Comparison of ENCODE assay signal across 8 cellular contexts in the genomic region with DNA sequence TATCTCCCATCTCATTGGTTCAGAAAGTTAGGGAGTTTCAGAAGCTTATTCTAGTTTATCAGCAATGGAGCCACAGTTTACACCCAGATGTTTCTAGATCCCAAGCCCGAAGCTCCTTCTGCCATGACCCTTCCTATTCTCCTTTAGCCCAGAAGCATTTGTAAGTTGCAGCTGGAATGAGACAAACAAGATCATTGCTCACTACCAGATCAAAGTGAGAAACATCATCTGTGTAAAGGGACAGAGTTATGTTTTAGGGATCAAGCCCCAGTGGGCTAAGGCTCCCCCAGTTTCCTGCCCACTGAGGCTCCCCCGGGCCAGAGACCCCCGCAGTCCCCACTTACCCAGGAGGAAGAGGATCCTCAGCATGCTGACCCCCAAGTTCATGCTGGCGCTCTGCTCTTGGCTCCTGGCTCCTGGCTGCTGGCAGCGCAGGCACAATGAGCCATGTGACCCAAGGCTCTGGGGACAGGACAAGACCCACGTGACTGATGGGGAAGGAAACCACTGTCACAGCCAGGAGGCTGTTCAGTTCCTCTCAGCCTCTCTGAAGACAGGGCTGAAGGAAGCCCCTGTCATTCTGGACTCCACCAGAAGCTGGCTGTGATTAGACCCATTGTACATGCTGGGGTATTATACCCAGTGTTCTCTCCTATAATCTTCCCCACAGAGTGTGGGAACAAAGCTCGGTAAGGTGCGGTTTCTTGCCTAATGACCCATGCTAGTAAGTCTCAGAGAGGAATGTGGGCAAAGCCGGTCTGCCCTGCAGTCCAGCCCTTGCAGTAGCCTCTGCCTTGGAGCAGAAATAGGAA. TPM values are rescaled to one million over a fixed set of nuclear protein-coding genes. Genes with fewer than 3 reads are reported as not detected.
DNase-seq lines count a peak whose midpoint lies in the region; ATAC-seq lines count a peak whose summit lies in the region.

TMEM273 (minus strand) TSS at position 442 of the 812 bp plus-strand sequence; CDS start at position 387, 55 bp downstream.

- H3K9me3 Mint-ChIP-seq in activated CD8-positive, alpha-beta memory T cell treated with anti-CD3 and anti-CD28 coated beads, Interleukin-2, amount 10 ng/mL, durations not matched to agents 7 days and 5 days (ENCODE audit: low read depth), result no peaks in the 10 kb centered on the region
- H3K9me3 Mint-ChIP-seq in immature natural killer cell, result peaks cover 0 to 2% (median 0%) of the 10 kb centered on the region in 6 donors
- no peaks in the 10 kb centered on the region for H3K9me3 Mint-ChIP-seq in stimulated activated naive CD8-positive, alpha-beta T cell treated with anti-CD3 and anti-CD28 coated beads, Interleukin-15, Interleukin-2, amounts not matched to agents 100 ng/mL and 50 ng/mL, for 24 hours

- ATAC-seq in GM19463 (IDR thresholded peaks at IDR 0.05; ENCODE audit: unreplicated experiment), result peak; percentile 80
- ATAC-seq in HG03565 (IDR thresholded peaks at IDR 0.05; ENCODE audit: unreplicated experiment), result peak; percentile 68
- peak; percentile 65 for ATAC-seq in activated CD8-positive, alpha-beta memory T cell treated with anti-CD3 and anti-CD28 coated beads, Interleukin-2, amount 10 ng/mL, durations not matched to agents 7 days and 5 days

- no peaks in the 10 kb centered on the region for H3K27me3 Mint-ChIP-seq in activated CD8-positive, alpha-beta memory T cell treated with anti-CD3 and anti-CD28 coated beads, Interleukin-2, amount 10 ng/mL, durations not matched to agents 7 days and 5 days
- H3K27me3 Mint-ChIP-seq in immature natural killer cell (ENCODE audit: low read depth in 3 of 3), result peaks cover 4 to 6% (median 4%) of the 10 kb centered on the region in 3 donors
- peaks cover 29% of the 10 kb centered on the region for H3K27me3 Mint-ChIP-seq in stimulated activated naive CD8-positive, alpha-beta T cell treated with anti-CD3 and anti-CD28 coated beads, Interleukin-15, Interleukin-2, amounts not matched to agents 100 ng/mL and 50 ng/mL, for 24 hours

- CTCF ChIA-PET in activated CD8-positive, alpha-beta memory T cell treated with anti-CD3 and anti-CD28 coated beads, Interleukin-2, amount 10 ng/mL, durations not matched to agents 7 days and 5 days (lab: Charles Lee), result interaction anchor here (1.0 to 2.0 kb wide), 3 partner anchors 10 to 532 kb away, joined by 3 to 5 read pairs (median 4); no protein-coding TSS in a partner anchor

- peak; percentile 16 for DNase-seq in G401 (ENCODE audit: low spot score)
- DNase-seq in activated CD8-positive, alpha-beta memory T cell treated with anti-CD3 and anti-CD28 coated beads, Interleukin-2, amount 10 ng/mL, durations not matched to agents 7 days and 5 days, result peak; percentile 81
- DNase-seq in immature natural killer cell, result peak; percentile 31 to 55 (median 49)
- DNase-seq in amniotic stem cell (lab: John Stamatoyannopoulos, UW), result no peak
- DNase-seq in LoVo (ENCODE audit: low spot score), result no peak

- peak within 1 kb of the TSS; percentile 80 for H3K27ac Mint-ChIP-seq in activated CD8-positive, alpha-beta memory T cell treated with anti-CD3 and anti-CD28 coated beads, Interleukin-2, amount 10 ng/mL, durations not matched to agents 7 days and 5 days
- peak within 1 kb of the TSS; percentile 77 to 98 (median 89) for H3K27ac Mint-ChIP-seq in immature natural killer cell
- H3K27ac Mint-ChIP-seq in stimulated activated naive CD8-positive, alpha-beta T cell treated with anti-CD3 and anti-CD28 coated beads, Interleukin-15, Interleukin-2, amounts not matched to agents 100 ng/mL and 50 ng/mL, for 24 hours, result peak within 1 kb of the TSS; percentile 27

- peaks cover 9% of the 10 kb centered on the region for H3K36me3 Mint-ChIP-seq in activated CD8-positive, alpha-beta memory T cell treated with anti-CD3 and anti-CD28 coated beads, Interleukin-2, amount 10 ng/mL, durations not matched to agents 7 days and 5 days
- no peaks in the 10 kb centered on the region for H3K36me3 Mint-ChIP-seq in immature natural killer cell
- H3K36me3 Mint-ChIP-seq in stimulated activated naive CD8-positive, alpha-beta T cell treated with anti-CD3 and anti-CD28 coated beads, Interleukin-15, Interleukin-2, amounts not matched to agents 100 ng/mL and 50 ng/mL, for 24 hours (ENCODE audit: low read depth), result no peaks in the 10 kb centered on the region

- in situ Hi-C loops in G401 (cut with HindIII; ENCODE audit: low sequenced_read_pairs), result no loop called here

- peaks cover 77% of the 10 kb centered on the region for H3K4me1 Mint-ChIP-seq in activated CD8-positive, alpha-beta memory T cell treated with anti-CD3 and anti-CD28 coated beads, Interleukin-2, amount 10 ng/mL, durations not matched to agents 7 days and 5 days
- H3K4me1 Mint-ChIP-seq in immature natural killer cell, result peaks cover 80 to 83% of the 10 kb centered on the region in 2 donors
- H3K4me1 Mint-ChIP-seq in stimulated activated naive CD8-positive, alpha-beta T cell treated with anti-CD3 and anti-CD28 coated beads, Interleukin-15, Interleukin-2, amounts not matched to agents 100 ng/mL and 50 ng/mL, for 24 hours (ENCODE audit: low read depth), result peaks cover 54% of the 10 kb centered on the region

- H3K4me3 Mint-ChIP-seq in activated CD8-positive, alpha-beta memory T cell treated with anti-CD3 and anti-CD28 coated beads, Interleukin-2, amount 10 ng/mL, durations not matched to agents 7 days and 5 days, result peak within 1 kb of the TSS; percentile 78
- peak within 1 kb of the TSS; percentile 68 to 93 (median 85) for H3K4me3 Mint-ChIP-seq in immature natural killer cell
- H3K4me3 Mint-ChIP-seq in stimulated activated naive CD8-positive, alpha-beta T cell treated with anti-CD3 and anti-CD28 coated beads, Interleukin-15, Interleukin-2, amounts not matched to agents 100 ng/mL and 50 ng/mL, for 24 hours, result peak within 1 kb of the TSS; percentile 79

RNA-seq across cellular contexts. Expression of gene TMEM273, which starts in this region (rescaled TPM):
- total RNA-seq in G401 (2014; rRNA removed; shearing (Covaris generic)), result not detected in 2 replicates
- total RNA-seq in activated CD8-positive, alpha-beta memory T cell treated with anti-CD3 and anti-CD28 coated beads, Interleukin-2, amount 10 ng/mL, durations not matched to agents 7 days and 5 days, result 10 to 100 TPM; 44.9 to 72.0 TPM
- 100 to 1,000 TPM in 1 of 3 donors, 10 to 100 TPM in 2; 23.4 to 114 (median 47.0) TPM for polyA plus RNA-seq in immature natural killer cell

Comparison
In these comparisons a context has a peak if more than half of its experiments do, and no peak if none do; other contexts are left out.
1. RNA of gene TMEM273 (total RNA-seq): 44.9 to 72.0 TPM in activated CD8-positive, alpha-beta memory T cell treated with anti-CD3 and anti-CD28 coated beads, Interleukin-2, amount 10 ng/mL, durations not matched to agents 7 days and 5 days; not detected in G401; every median in the first group is over 10 times any median in the second.
2. Peak in DNase-seq in G401; RNA of the gene not detected or under 1 TPM.
3. DNase-seq: peak in activated CD8-positive, alpha-beta memory T cell treated with anti-CD3 and anti-CD28 coated beads, Interleukin-2, amount 10 ng/mL, durations not matched to agents 7 days and 5 days (single experiment) and immature natural killer cell (3 of 3); none in amniotic stem cell (single experiment) and LoVo (single experiment).
4. H3K27ac Mint-ChIP-seq: peak in every context shown above with its lines; median percentile 89 in immature natural killer cell; 80 in activated CD8-positive, alpha-beta memory T cell treated with anti-CD3 and anti-CD28 coated beads, Interleukin-2, amount 10 ng/mL, durations not matched to agents 7 days and 5 days; 27 in stimulated activated naive CD8-positive, alpha-beta T cell treated with anti-CD3 and anti-CD28 coated beads, Interleukin-15, Interleukin-2, amounts not matched to agents 100 ng/mL and 50 ng/mL, for 24 hours.
5. Peak in every context shown above with its lines, with median percentiles within 50 percentile points of each other: ATAC-seq and H3K4me3 Mint-ChIP-seq.